ENCODE assay signal across 21 cellular contexts in genomic region chr10:35819736-35820135, GRCh38.
"Had no signal": no experiment of that assay in that cellular context is flagged by ENCODE, and none has a peak within 500 bp of the region (broad histone marks: within the 10 kb centered on the region; RNA-seq: fewer than 3 reads in every experiment).

No MANE protein-coding gene starts in this region.

- H3K4me3 ChIP-seq: PC-9, Peyer's patch, SJSA1, SK-N-MC had no signal

- H3K27me3 ChIP-seq: Peyer's patch, SJSA1 had no signal

- H3K36me3 ChIP-seq: Peyer's patch, SJSA1 had no signal

- H3K9me3 ChIP-seq: Peyer's patch, SJSA1 had no signal

- DNase-seq: KBM-7, MV-4-11, NCI-H1092, NCI-H1105 treated with DMSO at 0.1 percent for 48 hours, NCI-H1417 treated with DMSO at 0.1 percent for 48 hours, NCI-H146, NCI-H1694 treated with DMSO at 0.1 percent for 48 hours, NCI-H1930, NCI-H2081, NCI-H2107, NCI-H2227 treated with DMSO at 0.1 percent for 48 hours, NCI-H510A, NCI-H524 treated with DMSO at 0.1 percent for 48 hours, NCI-H69, NCI-H774, OCI-M1, PC-9, Peyer's patch, SHP77 treated with DMSO at 0.1 percent for 48 hours had no signal

- H3K27ac ChIP-seq: PC-9, Peyer's patch, SJSA1, SK-N-MC had no signal

- H3K4me1 ChIP-seq: Peyer's patch, SJSA1 had no signal
